ENCODE assay signal across 7 cellular contexts in the genomic region with DNA sequence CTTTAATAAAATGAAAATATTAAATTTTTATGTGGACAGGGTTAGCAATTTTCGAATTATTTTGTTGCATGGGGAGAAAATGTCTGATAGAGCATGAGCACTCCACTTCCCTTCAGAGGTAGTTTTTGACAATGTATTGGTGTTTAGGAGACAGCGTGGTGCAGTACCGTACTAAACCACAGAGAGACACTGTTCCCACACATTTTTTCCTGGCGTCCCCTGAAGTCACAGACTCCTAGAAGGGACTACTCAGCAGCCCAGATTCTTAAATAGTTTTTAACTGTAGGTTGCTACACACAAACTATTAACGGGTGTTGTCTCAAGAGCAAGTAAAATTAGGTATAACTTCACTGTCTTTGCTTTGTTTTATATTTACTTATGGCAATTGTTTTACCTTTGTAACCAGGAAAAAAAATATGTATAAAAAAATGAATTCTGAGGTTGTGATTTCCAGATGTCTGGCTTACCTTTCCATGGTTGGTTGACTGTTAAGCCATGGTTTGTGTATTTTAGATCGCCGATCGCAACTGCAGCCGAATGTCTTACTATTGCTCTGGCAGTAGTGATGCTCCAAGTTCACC.
DNase-seq lines count a peak whose midpoint lies in the region; ATAC-seq and TF ChIP-seq lines count a peak whose summit lies in the region.

No MANE protein-coding gene starts in this region.

- no peak overlapping the region for H2AFZ ChIP-seq in Karpas-422 (ENCODE audit: low read length)

- no peaks in the 10 kb centered on the region for H3K9me2 ChIP-seq in Karpas-422 (replicated peaks; ENCODE audit: insufficient read depth, low read length)

- no peaks in the 10 kb centered on the region for H4K20me1 ChIP-seq in Karpas-422 (ENCODE audit: insufficient read depth, low read depth, low read length)

- H3K27me3 ChIP-seq in Karpas-422 (ENCODE audit: low read length), result no peaks in the 10 kb centered on the region
- H3K27me3 ChIP-seq in Peyer's patch, result no peaks in the 10 kb centered on the region
- H3K27me3 ChIP-seq in thoracic aorta (replicated peaks; ENCODE audit: insufficient read depth), result no peaks in the 10 kb centered on the region

- no peaks in the 10 kb centered on the region; the same call in 1 of the 2 replicates for H3K36me3 ChIP-seq in Karpas-422 (ENCODE audit: insufficient read depth, low read length)
- peaks cover 0 to 7% (median 0%) of the 10 kb centered on the region in 3 donors for H3K36me3 ChIP-seq in Peyer's patch
- H3K36me3 ChIP-seq in thoracic aorta, result no peaks in the 10 kb centered on the region

- H3K4me1 ChIP-seq in Karpas-422 (ENCODE audit: low read length), result peaks cover 4% of the 10 kb centered on the region; the same call in 1 of the 2 replicates
- no peaks in the 10 kb centered on the region for H3K4me1 ChIP-seq in Peyer's patch
- no peaks in the 10 kb centered on the region for H3K4me1 ChIP-seq in thoracic aorta (ENCODE audit: control insufficient read depth in 1 of 2, low read depth in 2 of 2)

- H3K36me3 Mint-ChIP-seq in stimulated activated memory B cell treated with anti-CD40 and anti-IgM and Interleukin-4, amounts not matched to agents 10 μg/mL and 1 μg/mL and 100 μg/mL, for 72 hours, result peaks cover 61% of the 10 kb centered on the region

- no peaks in the 10 kb centered on the region for H3K27me3 Mint-ChIP-seq in stimulated activated memory B cell treated with anti-CD40 and anti-IgM and Interleukin-4, amounts not matched to agents 10 μg/mL and 1 μg/mL and 100 μg/mL, for 72 hours

- H3K27ac Mint-ChIP-seq in stimulated activated memory B cell treated with anti-CD40 and anti-IgM and Interleukin-4, amounts not matched to agents 10 μg/mL and 1 μg/mL and 100 μg/mL, for 72 hours, result no peak overlapping the region

- H3K27ac ChIP-seq in Karpas-422 (ENCODE audit: low read length) (no peak overlapping the region), Peyer's patch (no peak overlapping the region), thoracic aorta (no peak overlapping the region)

- no peak overlapping the region for H3K4me2 ChIP-seq in Karpas-422 (ENCODE audit: low read depth, low read length, poor library complexity, severe bottlenecking)

- no peaks in the 10 kb centered on the region for H3K9me3 Mint-ChIP-seq in stimulated activated memory B cell treated with anti-CD40 and anti-IgM and Interleukin-4, amounts not matched to agents 10 μg/mL and 1 μg/mL and 100 μg/mL, for 72 hours

- TF ChIP-seq CTCF in Peyer's patch (IDR thresholded peaks at IDR 0.05) (peak in 5 of 6 experiments; percentile 58 to 96 (median 91)), thoracic aorta (IDR thresholded peaks at IDR 0.05) (peak; percentile 95)

- in situ Hi-C loops in G401 (cut with HindIII; ENCODE audit: low sequenced_read_pairs), result no loop called here

- TF ChIP-seq POLR2A in Peyer's patch (IDR thresholded peaks at IDR 0.05), result no peak

- H3K4me3 ChIP-seq in Karpas-422 (ENCODE audit: low read length), result no peak overlapping the region
- no peak overlapping the region for H3K4me3 ChIP-seq in Peyer's patch
- no peak overlapping the region for H3K4me3 ChIP-seq in thoracic aorta

- peak; percentile 55 for DNase-seq in G401 (ENCODE audit: low spot score)
- DNase-seq in Karpas-422, result peak; percentile 88
- peak in 1 of 3 donors; percentile 61 for DNase-seq in Peyer's patch
- peak; percentile 30 for DNase-seq in cerebellum (ENCODE audit: low spot score)
- peak; percentile 79 for DNase-seq in kidney glomerular epithelial cell (lab: John Stamatoyannopoulos, UW)
- no peak for DNase-seq in thoracic aorta (ENCODE audit: low spot score)

- no peak overlapping the region for H3K9ac ChIP-seq in Karpas-422 (ENCODE audit: low read length)

- peaks cover 5% of the 10 kb centered on the region for H3K4me1 Mint-ChIP-seq in stimulated activated memory B cell treated with anti-CD40 and anti-IgM and Interleukin-4, amounts not matched to agents 10 μg/mL and 1 μg/mL and 100 μg/mL, for 72 hours

- H3K9me3 ChIP-seq in Karpas-422 (ENCODE audit: low read length) (no peaks in the 10 kb centered on the region), Peyer's patch (no peaks in the 10 kb centered on the region), thoracic aorta (no peaks in the 10 kb centered on the region)

- ATAC-seq in thoracic aorta (ENCODE audit: insufficient number of reproducible peaks, low FRiP score, low read depth), result peak; percentile 79
- no peak for ATAC-seq in stimulated activated memory B cell treated with anti-CD40 and anti-IgM and Interleukin-4, amounts not matched to agents 10 μg/mL and 1 μg/mL and 100 μg/mL, for 72 hours

- H3K79me2 ChIP-seq in Karpas-422 (ENCODE audit: low read length), result no peaks in the 10 kb centered on the region

- H3K4me3 Mint-ChIP-seq in stimulated activated memory B cell treated with anti-CD40 and anti-IgM and Interleukin-4, amounts not matched to agents 10 μg/mL and 1 μg/mL and 100 μg/mL, for 72 hours, result no peak overlapping the region
